ENCODE assay signal across 1 cellular context in the genomic region with DNA sequence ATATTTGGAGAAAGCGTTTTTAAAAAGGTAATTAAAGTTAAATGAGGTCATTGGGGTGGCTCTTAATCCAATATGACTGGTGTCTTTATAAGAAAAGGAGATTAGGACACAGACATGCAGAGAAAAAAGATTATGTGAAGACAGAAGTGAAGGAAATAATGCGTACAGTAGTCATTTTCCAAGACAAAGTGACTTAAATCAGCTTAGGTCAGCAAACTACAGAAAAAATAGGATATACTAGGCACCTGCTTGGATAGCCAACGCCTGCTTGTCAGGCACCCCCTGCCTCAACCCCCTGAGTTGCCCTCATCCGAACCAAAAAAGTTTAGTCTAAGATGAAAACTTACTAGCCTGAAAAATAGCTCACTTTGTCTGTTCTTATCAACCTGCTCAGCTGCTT.
TF ChIP-seq lines count a peak whose summit lies in the region.

No MANE protein-coding gene starts in this region.

TF ChIP-seq in GM23338, 12 proteins besides CTCF, POLR2A, EP300 and RAD21 (continued from another document):
- TF ChIP-seq ZNF462 (CRISPR knock-in tag; IDR thresholded peaks at IDR 0.05): no peak
